Comparison of ENCODE assay signal across 9 cellular contexts in the genomic region with DNA sequence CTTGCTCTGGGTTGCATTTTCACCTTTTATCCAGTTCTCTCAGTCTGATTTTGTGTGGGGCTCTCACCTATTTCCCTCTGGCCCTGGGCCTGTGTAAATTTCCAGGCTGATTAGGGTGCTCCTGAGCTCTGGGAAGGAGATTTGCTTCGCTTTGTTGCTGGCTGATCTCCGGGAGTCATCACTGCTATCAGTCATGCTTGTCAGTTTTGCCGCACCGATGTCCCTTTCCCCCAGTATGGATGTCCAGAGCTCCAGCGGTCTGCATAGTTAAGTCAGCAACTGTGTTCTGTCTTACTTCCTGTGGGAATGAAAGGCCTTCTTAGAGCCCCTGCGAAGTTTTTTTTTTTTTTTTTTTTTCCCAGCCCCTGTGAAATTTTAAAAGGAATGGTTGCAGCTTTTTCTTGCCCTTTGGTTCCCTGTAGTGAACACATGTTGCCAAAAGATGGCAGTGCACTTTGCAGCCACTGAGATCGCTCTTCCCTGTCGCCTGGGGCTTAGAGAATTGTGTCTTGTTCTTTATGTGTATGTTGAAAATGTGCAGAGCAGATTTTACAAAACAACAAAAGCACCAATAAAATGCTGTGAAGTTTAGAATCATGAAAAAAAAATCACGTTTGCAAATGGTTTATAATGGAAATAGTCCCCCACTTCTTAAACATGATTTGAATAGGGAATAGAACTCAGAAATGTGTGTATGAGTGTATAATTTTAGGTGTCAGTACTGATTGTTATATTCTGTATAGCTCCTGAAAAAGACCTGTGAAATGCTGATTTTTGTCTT.
DNase-seq lines count a peak whose midpoint lies in the region; ATAC-seq, FAIRE-seq and TF ChIP-seq lines count a peak whose summit lies in the region.
"Had no signal": no experiment of that assay in that cellular context is flagged by ENCODE, and none has a peak within 500 bp of the region (broad histone marks: within the 10 kb centered on the region; RNA-seq: fewer than 3 reads in every experiment).

No MANE protein-coding gene starts in this region.

- dilution Hi-C loops in mammary epithelial cell (cut with HindIII; ENCODE audit: low sequenced_read_pairs) = no loop called here

- TF ChIP-seq POLR2A in NB4 (IDR thresholded peaks at IDR 0.05; ENCODE audit: extremely low read depth, insufficient read length) = no peak
- TF ChIP-seq POLR2A in transverse colon (IDR thresholded peaks at IDR 0.05) = no peak

- no peak for DNase-seq in AG09309 (ENCODE audit: low read depth)
- peak; percentile 20 for DNase-seq in NB4 (ENCODE audit: low read depth)
- no peak for DNase-seq in mammary epithelial cell
- DNase-seq in kidney = peak; percentile 46
- peak; percentile 31 for DNase-seq in transverse colon
- no peak for DNase-seq in T-helper 9 cell
- no peak for DNase-seq in NCI-H187 treated with DMSO at 0.1 percent for 48 hours (lab: John Stamatoyannopoulos, UW)
- DNase-seq: naive B cell had no signal

- H3K4me2 ChIP-seq in mammary epithelial cell (ENCODE audit: insufficient read depth, low read depth, low read length) = no peak overlapping the region

- H3K27ac ChIP-seq in mammary epithelial cell (ENCODE audit: insufficient read depth, low read depth, low read length) = no peak overlapping the region
- H3K27ac ChIP-seq in kidney (ENCODE audit: low read depth in 2 of 2, low read length in 2 of 2) = no peak overlapping the region
- H3K27ac ChIP-seq in transverse colon = peak overlapping the region; percentile 31 to 57 (median 43)

- intact Hi-C loops in mammary epithelial cell (cut with micrococcal nuclease) = loop anchor here (1.0 kb wide), 2 partner anchors 324 to 484 kb away; no protein-coding TSS in a partner anchor
- intact Hi-C loops in kidney (cut with DNase I) = no loop called here
- intact Hi-C loops in transverse colon (cut with DNase I; ENCODE audit: low total_unique reads) = no loop called here

- in situ Hi-C loops in mammary epithelial cell (cut with MboI; ENCODE audit: low sequenced_read_pairs in 2 of 2) (loop anchor here (25.0 kb wide), 1 partner anchor 483 kb away; no protein-coding TSS in a partner anchor), transverse colon (cut with MboI; ENCODE audit: low pct_ligation_motif_present in 1 of 4, low pct_unique_long_range_greater_than_20kb in 1 of 4, low sequenced_read_pairs in 3 of 4) (loop anchor here in 3 of 4 donors (25.0 kb wide), 1 partner anchor 483 kb away; no protein-coding TSS in a partner anchor)

- H3K27me3 ChIP-seq in mammary epithelial cell (ENCODE audit: insufficient read depth, low read length) = no peaks in the 10 kb centered on the region
- no peaks in the 10 kb centered on the region for H3K27me3 ChIP-seq in transverse colon

- TF ChIP-seq CTCF in AG09309 (IDR thresholded peaks at IDR 0.05; ENCODE audit: control insufficient read depth, insufficient read depth, low read depth, low read length, missing control alignments) (peak; percentile 80), NB4 (IDR thresholded peaks at IDR 0.05; ENCODE audit: low read depth, low read length) (peak; percentile 50), mammary epithelial cell (conservative IDR thresholded peaks at IDR 0.05 in 1 of 2, IDR thresholded peaks at IDR 0.05 in 1 of 2; ENCODE audit: extremely low read depth in 1 of 2, insufficient read depth in 1 of 2, low read depth in 1 of 2, low read length in 2 of 2) (peak; percentile 60 to 80), kidney (IDR thresholded peaks at IDR 0.05; ENCODE audit: borderline replicate concordance, extremely low read depth, insufficient read depth) (peak; percentile 69), transverse colon (IDR thresholded peaks at IDR 0.05) (peak; percentile 62 to 66 (median 63))

- CTCF ChIA-PET in mammary epithelial cell (lab: Charles Lee; ENCODE audit: low non-redundant PET) = interaction anchor here (0.7 kb wide), 2 partner anchors 315 to 1427 kb away, joined by 4 to 16 read pairs; no protein-coding TSS in a partner anchor

- BruUV-seq in mammary epithelial cell (replicated peaks; lab: Mats Ljungman, UMichigan) = no TSS peak

- H2AFZ ChIP-seq in mammary epithelial cell (ENCODE audit: low read depth, low read length) = no peak overlapping the region

- 28% methylated on average over 9 of the region's 9 CpGs for WGBS in mammary epithelial cell (ENCODE audit: low coverage, missing lambda C conversion rate)
- WGBS in transverse colon (ENCODE audit: low coverage in 1 of 2), 2 donors = 18 to 21% methylated on average over 8 to 9 of the region's 9 CpGs

- H4K20me1 ChIP-seq in mammary epithelial cell (ENCODE audit: insufficient read depth, low read length) = no peaks in the 10 kb centered on the region

- H3K9ac ChIP-seq in mammary epithelial cell (ENCODE audit: insufficient read depth, low read length) = no peak overlapping the region
- H3K9ac ChIP-seq in kidney (ENCODE audit: low read length in 2 of 2) = no peak overlapping the region

- no peak for TF ChIP-seq EP300 in transverse colon (IDR thresholded peaks at IDR 0.05; ENCODE audit: low read depth)

- no peak for FAIRE-seq in kidney (lab: Jason Lieb, UNC)

- H3K79me2 ChIP-seq in mammary epithelial cell (ENCODE audit: insufficient read depth, low read length) = no peaks in the 10 kb centered on the region

- H3K36me3 ChIP-seq in mammary epithelial cell (ENCODE audit: insufficient read depth, low read length) (no peaks in the 10 kb centered on the region), kidney (ENCODE audit: control insufficient read depth in 1 of 2, insufficient read depth in 2 of 2, low read length in 2 of 2) (no peaks in the 10 kb centered on the region), transverse colon (no peaks in the 10 kb centered on the region)

- H3K4me3 ChIP-seq in AG09309 (ENCODE audit: control insufficient read depth, low read depth, low read length) (no peak overlapping the region), NB4 (ENCODE audit: low read depth, low read length) (no peak overlapping the region), mammary epithelial cell (replicated peaks in 1 of 3; ENCODE audit: insufficient read depth in 1 of 3, low read depth in 2 of 3, low read length in 3 of 3) (no peak overlapping the region), kidney (ENCODE audit: low read length in 2 of 2) (peak overlapping the region in 1 of 2 donors; percentile 30), transverse colon (no peak overlapping the region)

- H3K4me1 ChIP-seq in mammary epithelial cell (ENCODE audit: insufficient read depth, low read length) = no peaks in the 10 kb centered on the region
- peaks cover 6 to 14% of the 10 kb centered on the region in 2 donors for H3K4me1 ChIP-seq in kidney (ENCODE audit: control insufficient read depth in 1 of 2, insufficient read depth in 1 of 2, low read depth in 1 of 2, low read length in 2 of 2)
- H3K4me1 ChIP-seq in transverse colon = peaks cover 7 to 43% (median 25%) of the 10 kb centered on the region in 4 donors

- ATAC-seq in GM18868 (IDR thresholded peaks at IDR 0.05; ENCODE audit: unreplicated experiment) = peak; percentile 73

- H3K9me3 ChIP-seq in mammary epithelial cell (replicated peaks; ENCODE audit: insufficient read depth, low read length) (no peaks in the 10 kb centered on the region), kidney (ENCODE audit: control insufficient read depth in 1 of 2, low read length in 2 of 2) (no peaks in the 10 kb centered on the region), transverse colon (no peaks in the 10 kb centered on the region)

Comparison
In these comparisons a context has a peak if more than half of its experiments do, and no peak if none do; other contexts are left out.
1. DNase-seq: peak in NB4 (single experiment), kidney (single experiment) and transverse colon (single experiment); none in AG09309 (single experiment), mammary epithelial cell (single experiment), T-helper 9 cell (single experiment) and NCI-H187 treated with DMSO at 0.1 percent for 48 hours (single experiment).
2. H3K27ac ChIP-seq: peak in transverse colon (4 of 4); none in mammary epithelial cell (single experiment) and kidney (0 of 2).
3. Peak in every context shown above with its lines, with median percentiles within 50 percentile points of each other: CTCF ChIP-seq.